ENCODE assay signal across 2 cellular contexts in genomic region chr2:189633392-189633811, GRCh38.
TF ChIP-seq lines count a peak whose summit lies in the region.

No MANE protein-coding gene starts in this region.

TF ChIP-seq in SK-N-SH, 30 proteins besides CTCF, POLR2A, EP300 and RAD21 (continued from another document):
- TF ChIP-seq REST (IDR thresholded peaks at IDR 0.05; ENCODE audit: low read depth, low read length) (no peak), FOSL2 (IDR thresholded peaks at IDR 0.05; ENCODE audit: borderline replicate concordance, low read depth) (no peak), RCOR1 (IDR thresholded peaks at IDR 0.05; ENCODE audit: low read length) (no peak), RFX5 (IDR thresholded peaks at IDR 0.05; ENCODE audit: low read length) (no peak), CHD2 (IDR thresholded peaks at IDR 0.05; ENCODE audit: low read length, partially characterized antibody) (no peak), PBX3 (IDR thresholded peaks at IDR 0.05) (no peak)
- TF ChIP-seq, protein P1, sequence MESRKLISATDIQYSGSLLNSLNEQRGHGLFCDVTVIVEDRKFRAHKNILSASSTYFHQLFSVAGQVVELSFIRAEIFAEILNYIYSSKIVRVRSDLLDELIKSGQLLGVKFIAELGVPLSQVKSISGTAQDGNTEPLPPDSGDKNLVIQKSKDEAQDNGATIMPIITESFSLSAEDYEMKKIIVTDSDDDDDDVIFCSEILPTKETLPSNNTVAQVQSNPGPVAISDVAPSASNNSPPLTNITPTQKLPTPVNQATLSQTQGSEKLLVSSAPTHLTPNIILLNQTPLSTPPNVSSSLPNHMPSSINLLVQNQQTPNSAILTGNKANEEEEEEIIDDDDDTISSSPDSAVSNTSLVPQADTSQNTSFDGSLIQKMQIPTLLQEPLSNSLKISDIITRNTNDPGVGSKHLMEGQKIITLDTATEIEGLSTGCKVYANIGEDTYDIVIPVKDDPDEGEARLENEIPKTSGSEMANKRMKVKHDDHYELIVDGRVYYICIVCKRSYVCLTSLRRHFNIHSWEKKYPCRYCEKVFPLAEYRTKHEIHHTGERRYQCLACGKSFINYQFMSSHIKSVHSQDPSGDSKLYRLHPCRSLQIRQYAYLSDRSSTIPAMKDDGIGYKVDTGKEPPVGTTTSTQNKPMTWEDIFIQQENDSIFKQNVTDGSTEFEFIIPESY (IDR thresholded peaks at IDR 0.05; ENCODE audit: borderline replicate concordance, low read depth) = no peak
TF ChIP-seq in SK-N-SH: peak in this region for 0.

TF ChIP-seq in SK-N-SH treated with all-trans-retinoic acid at 6 μM for 48 hours, 23 proteins besides CTCF, POLR2A, EP300 and RAD21 (continued from another document):
- TF ChIP-seq, protein P2, sequence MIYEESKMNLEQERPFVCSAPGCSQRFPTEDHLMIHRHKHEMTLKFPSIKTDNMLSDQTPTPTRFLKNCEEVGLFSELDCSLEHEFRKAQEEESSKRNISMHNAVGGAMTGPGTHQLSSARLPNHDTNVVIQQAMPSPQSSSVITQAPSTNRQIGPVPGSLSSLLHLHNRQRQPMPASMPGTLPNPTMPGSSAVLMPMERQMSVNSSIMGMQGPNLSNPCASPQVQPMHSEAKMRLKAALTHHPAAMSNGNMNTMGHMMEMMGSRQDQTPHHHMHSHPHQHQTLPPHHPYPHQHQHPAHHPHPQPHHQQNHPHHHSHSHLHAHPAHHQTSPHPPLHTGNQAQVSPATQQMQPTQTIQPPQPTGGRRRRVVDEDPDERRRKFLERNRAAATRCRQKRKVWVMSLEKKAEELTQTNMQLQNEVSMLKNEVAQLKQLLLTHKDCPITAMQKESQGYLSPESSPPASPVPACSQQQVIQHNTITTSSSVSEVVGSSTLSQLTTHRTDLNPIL (CRISPR knock-in tag; IDR thresholded peaks at IDR 0.05; ENCODE audit: low read depth) = no peak
- no peak for TF ChIP-seq ZNF565 (CRISPR knock-in tag; conservative IDR thresholded peaks at IDR 0.05; ENCODE audit: low read depth)
- no peak for TF ChIP-seq SNAI2 (CRISPR knock-in tag; IDR thresholded peaks at IDR 0.05)
